Comparison of ENCODE assay signal across 7 cellular contexts in genomic region chr6:14487625-14488024, GRCh38.
"Had no signal": no experiment of that assay in that cellular context is flagged by ENCODE, and none has a peak within 500 bp of the region (broad histone marks: within the 10 kb centered on the region; RNA-seq: fewer than 3 reads in every experiment).

No MANE protein-coding gene starts in this region.

- H3K9ac ChIP-seq: GM23248 had no signal

- H3K9me3 ChIP-seq: HAP-1 had no signal

- H3K27ac ChIP-seq: GM23248 had no signal

- H2AFZ ChIP-seq: GM23248 had no signal

- ATAC-seq: HCT116, HepG2 had no signal

- FAIRE-seq: HepG2 had no signal

- H3K36me3 ChIP-seq: HAP-1 had no signal

- H3K4me1 ChIP-seq: HAP-1 had no signal

- H3K4me3 ChIP-seq: GM23248, HAP-1 had no signal

- DNase-seq: GM23248, GOT3, H7, KG1 had no signal
